13 cellular contexts compared by ENCODE assay signal in the genomic region with DNA sequence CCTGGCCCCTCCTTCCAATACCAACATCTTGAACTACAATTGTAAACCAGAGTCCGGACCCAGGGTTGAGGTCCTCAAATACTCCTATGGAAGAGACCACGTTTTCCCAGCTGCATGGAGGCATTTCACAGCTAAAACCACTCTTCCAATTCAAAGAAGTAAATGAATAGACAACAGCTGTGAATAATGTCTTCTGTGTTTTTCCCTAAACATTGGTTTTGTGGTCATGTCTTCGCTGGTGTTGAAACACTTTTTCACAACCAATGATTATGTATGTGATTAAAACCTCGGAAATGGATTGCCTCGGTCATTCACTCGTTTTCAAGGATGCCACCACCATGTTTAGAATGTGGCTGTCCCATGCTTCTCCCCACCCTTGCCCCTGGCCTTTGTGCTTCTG. TPM values are rescaled to one million over a fixed set of nuclear protein-coding genes. Genes with fewer than 3 reads are reported as not detected.
A peak's percentile ranks its signal among the peaks of the same experiment; 100 is the strongest.
DNase-seq lines count a peak whose midpoint lies in the region.
"Had no signal": no experiment of that assay in that cellular context is flagged by ENCODE, and none has a peak within 500 bp of the region (broad histone marks: within the 10 kb centered on the region; RNA-seq: fewer than 3 reads in every experiment).

No MANE protein-coding gene starts in this region.

- peaks cover 41% of the 10 kb centered on the region for H3K4me1 ChIP-seq in SJSA1 (replicated peaks)
- H3K4me1 ChIP-seq in neuronal stem cell (ENCODE audit: control insufficient read depth in 2 of 2, insufficient read depth in 1 of 2, low read depth in 1 of 2, low read length in 2 of 2), result peaks cover 14 to 21% of the 10 kb centered on the region in 2 donors

- no peak overlapping the region for H2BK15ac ChIP-seq in neuronal stem cell (ENCODE audit: low read length)

- no peak overlapping the region for H3K23ac ChIP-seq in neuronal stem cell (ENCODE audit: low read depth, low read length, poor library complexity)

- H3K36me3 ChIP-seq in SJSA1 (no peaks in the 10 kb centered on the region), neuronal stem cell (replicated peaks in 1 of 2; ENCODE audit: control insufficient read depth in 2 of 2, insufficient read depth in 2 of 2, low read length in 2 of 2) (no peaks in the 10 kb centered on the region)
- H3K36me3 ChIP-seq: neural progenitor cell had no signal

- H3K4me2 ChIP-seq in neuronal stem cell (ENCODE audit: insufficient read depth, low read length, poor library complexity, severe bottlenecking), result no peak overlapping the region
- H3K4me2 ChIP-seq: neural progenitor cell had no signal

- no peaks in the 10 kb centered on the region for H3K9me3 ChIP-seq in SJSA1 (replicated peaks)
- peaks cover 0 to 3% of the 10 kb centered on the region in 2 donors for H3K9me3 ChIP-seq in neuronal stem cell (replicated peaks in 1 of 2; ENCODE audit: control insufficient read depth in 2 of 2, insufficient read depth in 1 of 2, low read depth in 1 of 2, low read length in 2 of 2)

- no peak overlapping the region for H3K18ac ChIP-seq in neuronal stem cell (ENCODE audit: low read length)

- H3K27ac ChIP-seq in SJSA1 (peak overlapping the region; percentile 68), skin epidermis (peak overlapping the region in 11 of 21 experiments; percentile 10 to 85 (median 59)), neuronal stem cell (replicated peaks; ENCODE audit: low read length) (no peak overlapping the region)
- H3K27ac ChIP-seq: neural progenitor cell had no signal

- H3K27me3 ChIP-seq in SJSA1 (replicated peaks), result no peaks in the 10 kb centered on the region
- peaks cover 0 to 6% (median 0%) of the 10 kb centered on the region in 3 experiments for H3K27me3 ChIP-seq in neuronal stem cell (ENCODE audit: control insufficient read depth in 3 of 3, insufficient read depth in 3 of 3, low read depth in 1 of 3, low read length in 3 of 3)
- H3K27me3 ChIP-seq: neural progenitor cell had no signal

- no peak overlapping the region for H2BK120ac ChIP-seq in neuronal stem cell (ENCODE audit: low read depth, low read length)

- H2BK12ac ChIP-seq in neuronal stem cell (ENCODE audit: low read length), result no peak overlapping the region

- no peak overlapping the region for H2BK5ac ChIP-seq in neuronal stem cell (ENCODE audit: low read length)

- no peak overlapping the region for H4K8ac ChIP-seq in neuronal stem cell (ENCODE audit: low read depth, low read length)

- H2AFZ ChIP-seq in neuronal stem cell (ENCODE audit: low read length), result no peak overlapping the region
- H2AFZ ChIP-seq: neural progenitor cell had no signal

- no peak overlapping the region for H3K14ac ChIP-seq in neuronal stem cell (ENCODE audit: low read length)

- WGBS in neuronal stem cell (ENCODE audit: extremely low coverage in 2 of 2, insufficient read length in 2 of 2, insufficient replicate concordance in 1 of 2), 2 donors, result no CpG with 5 or more reads among the region's 6 CpGs

- H3K79me1 ChIP-seq in neuronal stem cell (ENCODE audit: low read depth, low read length), result no peaks in the 10 kb centered on the region

- peak; percentile 73 for DNase-seq in HCEC 1CT
- DNase-seq in SJSA1 (ENCODE audit: low read depth in 1 of 2, low spot score in 2 of 2), result peak; percentile 33 to 65
- DNase-seq in foreskin melanocyte, result peak; percentile 26
- DNase-seq in DMS79 treated with DMSO at 0.1 percent for 48 hours (lab: John Stamatoyannopoulos, UW), result no peak
- DNase-seq in stimulated activated CD4-positive, alpha-beta T cell treated with anti-CD3 and anti-CD28 coated beads, Interleukin-4, amount 100 ng/mL, for 24 hours, result no peak
- no peak for DNase-seq in NCI-H2081 treated with DMSO at 0.1 percent for 48 hours (lab: John Stamatoyannopoulos, UW)
- no peak for DNase-seq in neuronal stem cell (ENCODE audit: low spot score)
- DNase-seq: activated CD4-positive, alpha-beta T cell treated with anti-CD3 and anti-CD28 coated beads, Interleukin-2, amount 50 U/mL, for 4 hours; activated naive CD4-positive, alpha-beta T cell; CD8-positive, alpha-beta memory T cell; NCI-H446 had no signal

- no peak overlapping the region for H2AK5ac ChIP-seq in neuronal stem cell (ENCODE audit: low read depth, low read length)

- H3K4ac ChIP-seq in neuronal stem cell (ENCODE audit: low read length), result no peak overlapping the region

- no peak overlapping the region for H4K91ac ChIP-seq in neuronal stem cell (ENCODE audit: low read depth, low read length, poor library complexity)

- H3K4me3 ChIP-seq in SJSA1, result no peak overlapping the region
- H3K4me3 ChIP-seq in skin epidermis, result no peak overlapping the region
- H3K4me3 ChIP-seq in neuronal stem cell (ENCODE audit: low read length in 2 of 2), result no peak overlapping the region
- H3K4me3 ChIP-seq: neural progenitor cell had no signal

- H3K9ac ChIP-seq in neuronal stem cell (ENCODE audit: low read depth, low read length, poor library complexity), result no peak overlapping the region
- H3K9ac ChIP-seq: neural progenitor cell had no signal

RNA-seq across cellular contexts. Expression of a gene that starts 9.4 kb away (rescaled TPM):
- 17.8 and 24.6 TPM in 2 replicates for total RNA-seq in SJSA1 (2014; rRNA removed; shearing (Covaris generic))
- 27.1 TPM for polyA plus RNA-seq in neuronal stem cell (2013, experiment 1 of 2)
- polyA plus RNA-seq in neuronal stem cell (2013, experiment 2 of 2), result 25.7 TPM

Comparison
In these comparisons a context has a peak if more than half of its experiments do, and no peak if none do; other contexts are left out.
1. DNase-seq: peak in HCEC 1CT (single experiment), SJSA1 (2 of 2) and foreskin melanocyte (single experiment); none in DMS79 treated with DMSO at 0.1 percent for 48 hours (single experiment), stimulated activated CD4-positive, alpha-beta T cell treated with anti-CD3 and anti-CD28 coated beads, Interleukin-4, amount 100 ng/mL, for 24 hours (single experiment), NCI-H2081 treated with DMSO at 0.1 percent for 48 hours (single experiment) and neuronal stem cell (single experiment).